10 cellular contexts compared by ENCODE assay signal in genomic region chr5:14173419-14174234, GRCh38. TPM values are rescaled to one million over a fixed set of nuclear protein-coding genes. Genes with fewer than 3 reads are reported as not detected.
DNase-seq lines count a peak whose midpoint lies in the region; ATAC-seq, FAIRE-seq and TF ChIP-seq lines count a peak whose summit lies in the region.
"Had no signal": no experiment of that assay in that cellular context is flagged by ENCODE, and none has a peak within 500 bp of the region (broad histone marks: within the 10 kb centered on the region; RNA-seq: fewer than 3 reads in every experiment).

No MANE protein-coding gene starts in this region.

- H3K4me3 ChIP-seq in A549, result no peak overlapping the region
- H3K4me3 ChIP-seq in hepatocyte, result no peak overlapping the region

- no peak for TF ChIP-seq EP300 in A549 (IDR thresholded peaks at IDR 0.05)

- no peak for DNase-seq in A549 (ENCODE audit: low read depth in 1 of 2, low spot score in 1 of 2)
- DNase-seq in NCI-H526 treated with DMSO at 0.1 percent for 48 hours (lab: John Stamatoyannopoulos, UW), result peak; percentile 94
- DNase-seq in hepatocyte (ENCODE audit: low spot score), result no peak
- no peak for DNase-seq in HTR-8/SVneo (ENCODE audit: insufficient read length, low spot score)
- DNase-seq in NCI-H1105 treated with DMSO at 0.1 percent for 48 hours (lab: John Stamatoyannopoulos, UW), result no peak
- no peak for DNase-seq in activated naive CD4-positive, alpha-beta T cell treated with Interleukin-2 at 50 U/mL for 16 hours
- DNase-seq: NCI-H1105 had no signal

- POLR2A ChIA-PET in A549 (lab: Yijun Ruan, JAX), result interaction anchor here (0.9 kb wide), 1 partner anchor 8 kb away, joined by 4 read pairs; no protein-coding TSS in a partner anchor

- TF ChIP-seq CTCF in A549 (IDR thresholded peaks at IDR 0.05) (no peak), hepatocyte (IDR thresholded peaks at IDR 0.05; ENCODE audit: poor library complexity) (no peak)

- H3K27ac ChIP-seq in A549 (peak overlapping the region in 1 of 2 experiments; percentile 62; a peak in 4 of 6 replicates), hepatocyte (peak overlapping the region; percentile 36)

- no peak for TF ChIP-seq RAD21 in A549 (conservative IDR thresholded peaks at IDR 0.05 in 1 of 2, IDR thresholded peaks at IDR 0.05 in 1 of 2)

- ATAC-seq in A549 (peak in 1 of 2 experiments; percentile 36; a peak in 3 of 6 replicates), GM21447 (IDR thresholded peaks at IDR 0.05; ENCODE audit: unreplicated experiment) (peak; percentile 7)
- ATAC-seq in activated T-helper 17 cell treated with anti-CD3 and anti-CD28 coated beads, Interleukin-2, amount 50 U/mL, for 72 hours (replicated peaks), result no peak

- 83% methylated on average over 14 of the region's 14 CpGs for whole genome bisulfite sequencing in A549 (ENCODE audit: missing lambda C conversion rate)
- WGBS in hepatocyte (ENCODE audit: low lambda C conversion rate, missing lambda C conversion rate), result 65% methylated on average over 14 of the region's 14 CpGs

- peaks cover 100% of the 10 kb centered on the region for H3K79me2 ChIP-seq in hepatocyte

- H3K9me3 ChIP-seq in A549 (no peaks in the 10 kb centered on the region), hepatocyte (ENCODE audit: low read depth) (no peaks in the 10 kb centered on the region)

- H3K36me3 ChIP-seq in hepatocyte (replicated peaks; ENCODE audit: insufficient read depth, low read depth), result no peaks in the 10 kb centered on the region

- no peak for TF ChIP-seq POLR2A in A549 (IDR thresholded peaks at IDR 0.05; ENCODE audit: low read length)

- no peaks in the 10 kb centered on the region for H3K9me2 ChIP-seq in hepatocyte (replicated peaks; ENCODE audit: insufficient read depth)

- H3K4me2 ChIP-seq in A549, result peak overlapping the region; percentile 40; the same call in 2 of the 3 replicates
- peak overlapping the region; percentile 45 for H3K4me2 ChIP-seq in hepatocyte

- CTCF ChIA-PET in A549 (lab: Yijun Ruan, JAX), result interaction anchor here (1.1 to 1.3 kb wide), 3 partner anchors 26 to 84 kb away, joined by 3 to 6 read pairs (median 3); partner anchors contain the start of gene TRIO

- H3K27me3 Mint-ChIP-seq in activated T-helper 17 cell treated with anti-CD3 and anti-CD28 coated beads, Interleukin-2, amount 50 U/mL, for 72 hours, result peaks cover 23% of the 10 kb centered on the region

- no peak overlapping the region for H3K27ac Mint-ChIP-seq in activated T-helper 17 cell treated with anti-CD3 and anti-CD28 coated beads, Interleukin-2, amount 50 U/mL, for 72 hours

- H3K4me1 ChIP-seq in A549 (peaks cover 96% of the 10 kb centered on the region), hepatocyte (ENCODE audit: insufficient read depth) (peaks cover 24% of the 10 kb centered on the region)

- no peak overlapping the region for H2AFZ ChIP-seq in hepatocyte

- H3K9me3 Mint-ChIP-seq in activated T-helper 17 cell treated with anti-CD3 and anti-CD28 coated beads, Interleukin-2, amount 50 U/mL, for 72 hours, result no peaks in the 10 kb centered on the region

- FAIRE-seq in A549 (lab: Jason Lieb, UNC), result no peak
- no peak for FAIRE-seq in HTR-8/SVneo (lab: Jason Lieb, UNC)
- FAIRE-seq: colon had no signal

- no peaks in the 10 kb centered on the region for H3K27me3 ChIP-seq in hepatocyte

- H4K20me1 ChIP-seq in hepatocyte (ENCODE audit: insufficient read depth, poor library complexity, severe bottlenecking), result peaks cover 65% of the 10 kb centered on the region

- no peaks in the 10 kb centered on the region for H3K36me3 Mint-ChIP-seq in activated T-helper 17 cell treated with anti-CD3 and anti-CD28 coated beads, Interleukin-2, amount 50 U/mL, for 72 hours (ENCODE audit: low read depth)

- H3K4me1 Mint-ChIP-seq in activated T-helper 17 cell treated with anti-CD3 and anti-CD28 coated beads, Interleukin-2, amount 50 U/mL, for 72 hours, result peaks cover under 1% of the 10 kb centered on the region

- H3K4me3 Mint-ChIP-seq in activated T-helper 17 cell treated with anti-CD3 and anti-CD28 coated beads, Interleukin-2, amount 50 U/mL, for 72 hours, result no peak overlapping the region

TF ChIP-seq in A549, 52 proteins besides CTCF, POLR2A, EP300 and RAD21:
- TF ChIP-seq ZFP36 (IDR thresholded peaks at IDR 0.05; ENCODE audit: borderline replicate concordance, partially characterized antibody), result no peak
- no peak for TF ChIP-seq NFE2L2 (conservative IDR thresholded peaks at IDR 0.05; ENCODE audit: low read length)
- TF ChIP-seq ELK1 (IDR thresholded peaks at IDR 0.05; ENCODE audit: low read depth, low read length), result no peak
- no peak for TF ChIP-seq HMGXB4 (CRISPR knock-in tag; IDR thresholded peaks at IDR 0.05; ENCODE audit: borderline replicate concordance)
- no peak for TF ChIP-seq KDM1A (IDR thresholded peaks at IDR 0.05; ENCODE audit: low read depth)
- TF ChIP-seq REST (IDR thresholded peaks at IDR 0.05), result no peak

RNA-seq across cellular contexts. Expression of gene TRIO, which starts 30.5 kb away (rescaled TPM):
- 79.0 and 91.2 TPM in 2 replicates for polyA plus RNA-seq in A549 (2011; rRNA removed)
- polyA plus RNA-seq in A549 (2012; cell fraction: cytosol; rRNA removed), result 63.7 and 64.8 TPM in 2 replicates
- 217 and 257 TPM in 2 replicates for polyA plus RNA-seq in A549 (2012; cell fraction: nucleus; rRNA removed)
- polyA plus RNA-seq in A549 (2017; fragmentation: RNase III; extraction: RNeasy Plus Mini Kit Qiagen cat#74134 plus additional on column Dnase treatment), result 47.5 to 57.9 TPM (median 48.1 TPM) in 3 replicates
- polyA minus RNA-seq in A549 (2011; rRNA and poly(A)+ RNA removed), result 263 and 307 TPM in 2 replicates
- 63.0 and 78.2 TPM in 2 replicates for total RNA-seq in hepatocyte
- polyA plus RNA-seq in hepatocyte, result 18.5 and 25.6 TPM in 2 replicates
- total RNA-seq in activated T-helper 17 cell treated with anti-CD3 and anti-CD28 coated beads, Interleukin-2, amount 50 U/mL, for 72 hours, result 10 to 100 TPM; 13.6 to 21.5 TPM
